ENCODE assay signal across 1 cellular context in the genomic region with DNA sequence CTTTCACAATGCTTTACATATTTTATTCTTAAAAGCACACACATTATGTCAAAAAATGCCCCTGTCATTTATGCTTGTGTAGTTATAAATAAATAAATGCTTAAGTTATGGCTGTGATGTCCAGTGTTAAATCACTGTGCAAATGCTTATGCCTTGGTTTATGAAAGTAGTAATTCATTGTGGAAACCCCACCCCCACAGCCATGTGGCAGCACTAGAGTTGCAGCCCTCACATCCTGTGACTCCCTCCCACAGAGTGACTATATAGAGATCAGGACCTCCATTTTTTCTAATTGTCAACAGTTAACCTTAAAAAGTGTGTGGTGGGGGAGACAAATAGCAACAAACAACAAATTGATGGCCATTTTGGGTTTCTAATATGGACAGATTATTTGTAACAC.
A peak's percentile ranks its signal among the peaks of the same experiment; 100 is the strongest.
TF ChIP-seq lines count a peak whose summit lies in the region.

No MANE protein-coding gene starts in this region.

TF ChIP-seq in GM12878, 131 proteins besides CTCF, POLR2A, EP300 and RAD21 (continued from another document):
- no peak for TF ChIP-seq HDGF (IDR thresholded peaks at IDR 0.05)
- TF ChIP-seq SRF (IDR thresholded peaks at IDR 0.05; ENCODE audit: low read depth in 2 of 2, low read length in 2 of 2) = no peak
- TF ChIP-seq CHD1 (IDR thresholded peaks at IDR 0.05; ENCODE audit: low read depth, low read length) = 0 out of 2 replicates have a peak, but pooled peaks have one; percentile 35
- TF ChIP-seq RUNX3 (IDR thresholded peaks at IDR 0.05; ENCODE audit: low read length) = peak; percentile 64
- TF ChIP-seq ETV6 (conservative IDR thresholded peaks at IDR 0.05 in 1 of 2, IDR thresholded peaks at IDR 0.05 in 1 of 2; ENCODE audit: borderline replicate concordance in 1 of 2, low read depth in 1 of 2) = no peak
